8 cellular contexts compared by ENCODE assay signal in genomic region chr9:35604578-35605335, GRCh38. TPM values are rescaled to one million over a fixed set of nuclear protein-coding genes. Genes with fewer than 3 reads are reported as not detected.
A peak's percentile ranks its signal among the peaks of the same experiment; 100 is the strongest.
DNase-seq lines count a peak whose midpoint lies in the region; ATAC-seq and TF ChIP-seq lines count a peak whose summit lies in the region.

A gene with protein sequence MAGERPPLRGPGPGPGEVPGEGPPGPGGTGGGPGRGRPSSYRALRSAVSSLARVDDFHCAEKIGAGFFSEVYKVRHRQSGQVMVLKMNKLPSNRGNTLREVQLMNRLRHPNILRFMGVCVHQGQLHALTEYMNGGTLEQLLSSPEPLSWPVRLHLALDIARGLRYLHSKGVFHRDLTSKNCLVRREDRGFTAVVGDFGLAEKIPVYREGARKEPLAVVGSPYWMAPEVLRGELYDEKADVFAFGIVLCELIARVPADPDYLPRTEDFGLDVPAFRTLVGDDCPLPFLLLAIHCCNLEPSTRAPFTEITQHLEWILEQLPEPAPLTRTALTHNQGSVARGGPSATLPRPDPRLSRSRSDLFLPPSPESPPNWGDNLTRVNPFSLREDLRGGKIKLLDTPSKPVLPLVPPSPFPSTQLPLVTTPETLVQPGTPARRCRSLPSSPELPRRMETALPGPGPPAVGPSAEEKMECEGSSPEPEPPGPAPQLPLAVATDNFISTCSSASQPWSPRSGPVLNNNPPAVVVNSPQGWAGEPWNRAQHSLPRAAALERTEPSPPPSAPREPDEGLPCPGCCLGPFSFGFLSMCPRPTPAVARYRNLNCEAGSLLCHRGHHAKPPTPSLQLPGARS (plus strand): TSS chr9:35605262. CDS start chr9:35605620, 358 bp downstream.

- no peak for TF ChIP-seq CTCF in colonic mucosa (IDR thresholded peaks at IDR 0.05)

- no peaks in the 10 kb centered on the region for H3K9me3 ChIP-seq in colonic mucosa

- H3K4me1 ChIP-seq in colonic mucosa = peaks cover 7% of the 10 kb centered on the region

- H3K36me3 ChIP-seq in colonic mucosa = no peaks in the 10 kb centered on the region

- no peaks in the 10 kb centered on the region for H3K27me3 ChIP-seq in colonic mucosa

- intact Hi-C loops in colonic mucosa (cut with DNase I) (no loop called here), left colon (cut with DNase I, micrococcal nuclease) (no loop called here)

- ATAC-seq in HG03039 (IDR thresholded peaks at IDR 0.05; ENCODE audit: unreplicated experiment) (peak; percentile 30), left colon (peak; percentile 68)

- H3K9ac ChIP-seq in colonic mucosa (ENCODE audit: low read depth in 2 of 2, low read length in 2 of 2) = peak within 1 kb of the TSS; percentile 80 to 98

- peak within 1 kb of the TSS; percentile 78 for H3K4me3 ChIP-seq in colonic mucosa

- H3K27ac ChIP-seq in colonic mucosa = peak within 1 kb of the TSS; percentile 88

- peak; percentile 77 for DNase-seq in NK-92 treated with Interleukin-12 subunit alpha and Interleukin-12 subunit beta, amount 100 ng/mL, for 24 hours (lab: John Stamatoyannopoulos, UW)
- no peak for DNase-seq in NK-92 (lab: John Stamatoyannopoulos, UW; ENCODE audit: unreplicated experiment)
- DNase-seq in NCI-H2227 (lab: John Stamatoyannopoulos, UW; ENCODE audit: unreplicated experiment) = peak; percentile 70
- peak; percentile 90 for DNase-seq in activated CD4-positive, alpha-beta T cell treated with anti-CD3 and anti-CD28 coated beads for 48 hours
- peak; percentile 83 for DNase-seq in colonic mucosa
- peak; percentile 85 to 90 for DNase-seq in left colon
- DNase-seq in stimulated activated CD4-positive, alpha-beta T cell treated with anti-CD3 and anti-CD28 coated beads, Interleukin-1b, Interleukin-23, amount 100 ng/mL, for 24 hours (ENCODE audit: low read depth in 4 of 4, low spot score in 1 of 4) = peak; percentile 59 to 85 (median 69)

RNA-seq across cellular contexts. Expression of the gene that starts here (rescaled TPM):
- 10 to 100 TPM; 34.3 to 41.1 TPM for total RNA-seq in colonic mucosa
- total RNA-seq in left colon = 10 to 100 TPM; 37.7 to 47.8 TPM
